Comparison of ENCODE assay signal across 8 cellular contexts in genomic region chr3:50971487-50971924, GRCh38.
DNase-seq lines count a peak whose midpoint lies in the region; TF ChIP-seq lines count a peak whose summit lies in the region.

No MANE protein-coding gene starts in this region.

- peaks cover 20% of the 10 kb centered on the region for H3K4me1 Mint-ChIP-seq in activated T-helper 1 cell treated with anti-CD3 and anti-CD28 coated beads, Interleukin-12 subunit alpha, Interleukin-12 subunit beta, Interleukin-2, Interleukin-4 antibody, amounts not matched to agents 30 ng/mL and 10 ng/mL and 1 ng/mL, durations not matched to agents 14 hours and 24 hours and 36 hours (ENCODE audit: low read depth)

- intact Hi-C loops in activated T-helper 1 cell treated with anti-CD3 and anti-CD28 coated beads, Interleukin-12 subunit alpha, Interleukin-12 subunit beta, Interleukin-2, Interleukin-4 antibody, amounts not matched to agents 30 ng/mL and 10 ng/mL and 1 ng/mL, durations not matched to agents 14 hours and 24 hours and 36 hours (cut with micrococcal nuclease) = loop anchor here (1.0 to 5.0 kb wide), 5 partner anchors 129 to 416 kb away; partner anchors contain the start of gene MANF
- intact Hi-C loops in spleen (cut with DNase I; ENCODE audit: low total_unique reads) = no loop called here

- in situ Hi-C loops in GM13976 (cut with MboI; ENCODE audit: low sequenced_read_pairs, unreplicated experiment) = loop anchor here (25.0 kb wide), 1 partner anchor 391 kb away; no protein-coding TSS in a partner anchor

- H3K9me3 Mint-ChIP-seq in activated T-helper 1 cell treated with anti-CD3 and anti-CD28 coated beads, Interleukin-12 subunit alpha, Interleukin-12 subunit beta, Interleukin-2, Interleukin-4 antibody, amounts not matched to agents 30 ng/mL and 10 ng/mL and 1 ng/mL, durations not matched to agents 14 hours and 24 hours and 36 hours = no peaks in the 10 kb centered on the region

- no peak overlapping the region for H3K4me3 ChIP-seq in OCI-LY3 (ENCODE audit: low read length)
- no peak overlapping the region for H3K4me3 ChIP-seq in spleen

- H3K79me2 ChIP-seq in OCI-LY3 (ENCODE audit: low read length) = no peaks in the 10 kb centered on the region

- H3K9me3 ChIP-seq in OCI-LY3 (ENCODE audit: insufficient read depth, low read length) (no peaks in the 10 kb centered on the region), spleen (peaks cover 0 to 11% (median 7%) of the 10 kb centered on the region in 8 donors)

- DNase-seq in A172 (ENCODE audit: low spot score) = peak; percentile 50
- peak; percentile 67 for DNase-seq in GM13976 (ENCODE audit: low spot score)
- DNase-seq in HS-5 (ENCODE audit: low read depth) = peak; percentile 14
- peak; percentile 60 for DNase-seq in activated T-helper 1 cell treated with anti-CD3 and anti-CD28 coated beads, Interleukin-12 subunit alpha, Interleukin-12 subunit beta, Interleukin-2, Interleukin-4 antibody, amounts not matched to agents 30 ng/mL and 10 ng/mL and 1 ng/mL, durations not matched to agents 14 hours and 24 hours and 36 hours (ENCODE audit: low spot score)
- peak; percentile 10 for DNase-seq in glomerular endothelial cell (ENCODE audit: extremely low read depth, low read depth, low spot score)
- no peak for DNase-seq in spleen
- no peak for DNase-seq in GDM1 (lab: John Stamatoyannopoulos, UW)

- WGBS in spleen, 5 donors = 0 to 4% (median 3%) methylated on average over 3 of the region's 3 CpGs

- no peaks in the 10 kb centered on the region for H3K4me1 ChIP-seq in OCI-LY3 (ENCODE audit: low read length)
- no peaks in the 10 kb centered on the region for H3K4me1 ChIP-seq in spleen

- no peaks in the 10 kb centered on the region for H3K36me3 Mint-ChIP-seq in activated T-helper 1 cell treated with anti-CD3 and anti-CD28 coated beads, Interleukin-12 subunit alpha, Interleukin-12 subunit beta, Interleukin-2, Interleukin-4 antibody, amounts not matched to agents 30 ng/mL and 10 ng/mL and 1 ng/mL, durations not matched to agents 14 hours and 24 hours and 36 hours (ENCODE audit: low read depth)

- no peaks in the 10 kb centered on the region for H3K36me3 ChIP-seq in OCI-LY3 (replicated peaks; ENCODE audit: low read depth, low read length)
- H3K36me3 ChIP-seq in spleen = no peaks in the 10 kb centered on the region

- no peak overlapping the region for H3K4me2 ChIP-seq in OCI-LY3 (ENCODE audit: low read length)

- H3K27me3 ChIP-seq in OCI-LY3 (ENCODE audit: low read depth, low read length) (no peaks in the 10 kb centered on the region), spleen (replicated peaks in 1 of 7) (no peaks in the 10 kb centered on the region)

- H4K20me1 ChIP-seq in OCI-LY3 (ENCODE audit: insufficient read depth, low read length) = no peaks in the 10 kb centered on the region

- H3K27ac ChIP-seq in OCI-LY3 (ENCODE audit: low read length) (no peak overlapping the region), spleen (peak overlapping the region in 1 of 8 donors; percentile 27)

- H3K27me3 Mint-ChIP-seq in activated T-helper 1 cell treated with anti-CD3 and anti-CD28 coated beads, Interleukin-12 subunit alpha, Interleukin-12 subunit beta, Interleukin-2, Interleukin-4 antibody, amounts not matched to agents 30 ng/mL and 10 ng/mL and 1 ng/mL, durations not matched to agents 14 hours and 24 hours and 36 hours (ENCODE audit: insufficient read depth) = no peaks in the 10 kb centered on the region

- TF ChIP-seq CTCF in GM13976 (IDR thresholded peaks at IDR 0.05; ENCODE audit: borderline replicate concordance, control extremely low read depth, extremely low read depth, insufficient read depth, missing control alignments) = peak; percentile 87
- peak; percentile 97 for TF ChIP-seq CTCF in OCI-LY3 (IDR thresholded peaks at IDR 0.05; ENCODE audit: low read depth, low read length)
- TF ChIP-seq CTCF in spleen (IDR thresholded peaks at IDR 0.05 in 8 of 11, conservative IDR thresholded peaks at IDR 0.05 in 3 of 11) = peak; percentile 55 to 84 (median 71)

- H2AFZ ChIP-seq in OCI-LY3 (ENCODE audit: low read depth, low read length) = peak overlapping the region; percentile 49; the same call in 1 of the 2 replicates

- no peak overlapping the region for H3K4me3 Mint-ChIP-seq in activated T-helper 1 cell treated with anti-CD3 and anti-CD28 coated beads, Interleukin-12 subunit alpha, Interleukin-12 subunit beta, Interleukin-2, Interleukin-4 antibody, amounts not matched to agents 30 ng/mL and 10 ng/mL and 1 ng/mL, durations not matched to agents 14 hours and 24 hours and 36 hours

- no peak for TF ChIP-seq POLR2A in spleen (IDR thresholded peaks at IDR 0.05)

- H3K27ac Mint-ChIP-seq in activated T-helper 1 cell treated with anti-CD3 and anti-CD28 coated beads, Interleukin-12 subunit alpha, Interleukin-12 subunit beta, Interleukin-2, Interleukin-4 antibody, amounts not matched to agents 30 ng/mL and 10 ng/mL and 1 ng/mL, durations not matched to agents 14 hours and 24 hours and 36 hours = no peak overlapping the region

- H3K9ac ChIP-seq in OCI-LY3 (ENCODE audit: low read length) = no peak overlapping the region

Comparison
In these comparisons a context has a peak if more than half of its experiments do, and no peak if none do; other contexts are left out.
1. DNase-seq: peak in A172 (single experiment), GM13976 (single experiment), HS-5 (single experiment), activated T-helper 1 cell treated with anti-CD3 and anti-CD28 coated beads, Interleukin-12 subunit alpha, Interleukin-12 subunit beta, Interleukin-2, Interleukin-4 antibody, amounts not matched to agents 30 ng/mL and 10 ng/mL and 1 ng/mL, durations not matched to agents 14 hours and 24 hours and 36 hours (single experiment) and glomerular endothelial cell (single experiment); none in spleen (single experiment) and GDM1 (single experiment).
2. Peak in every context shown above with its lines, with median percentiles within 50 percentile points of each other: CTCF ChIP-seq.